ENCODE assay signal across 26 cellular contexts in genomic region chr7:17497136-17497535, GRCh38.
DNase-seq lines count a peak whose midpoint lies in the region; ATAC-seq lines count a peak whose summit lies in the region.
"Had no signal": no experiment of that assay in that cellular context is flagged by ENCODE, and none has a peak within 500 bp of the region (broad histone marks: within the 10 kb centered on the region; RNA-seq: fewer than 3 reads in every experiment).

No MANE protein-coding gene starts in this region.

- DNase-seq in EH (ENCODE audit: low read depth) (peak; percentile 31), NCI-H69 (lab: John Stamatoyannopoulos, UW) (peak; percentile 13), fibroblast of gingiva (ENCODE audit: low read depth) (peak; percentile 75), NCI-H2171 treated with DMSO at 0.1 percent for 48 hours (lab: John Stamatoyannopoulos, UW) (no peak)
- no peak for DNase-seq in stimulated activated CD4-positive, alpha-beta T cell treated with anti-CD3 and anti-CD28 coated beads, Interleukin-4, amount 100 ng/mL, for 24 hours
- DNase-seq: activated CD4-positive, alpha-beta T cell treated with anti-CD3 and anti-CD28 coated beads, Interleukin-2, amount 50 U/mL, for 48 hours; activated T-cell treated with anti-CD3 and anti-CD28 coated beads, Interleukin-2, amount 50 U/mL, for 48 hours; colonic mucosa; DND-41; effector CD8-positive, alpha-beta T cell; GOT3; HFFc6; NCI-H1694; NCI-H446 treated with DMSO at 0.1 percent for 48 hours; nephron progenitor cell; ovary; spleen; stomach; tibial artery had no signal

- ATAC-seq in HG03280 (IDR thresholded peaks at IDR 0.05; ENCODE audit: unreplicated experiment) = no peak
- ATAC-seq: activated CD4-positive, CD25-positive, alpha-beta regulatory T cell treated with anti-CD3 and anti-CD28 coated beads, Interleukin-2, amount 50 U/mL, for 24 hours had no signal

- H3K27ac ChIP-seq in skin epidermis = peak overlapping the region in 11 of 21 experiments; percentile 3 to 59 (median 32)
- H3K27ac ChIP-seq: ascending aorta; BLaER1 treated with 17β-estradiol and CSF1 and Interleukin-3, amounts not matched to agents 10 nM and 100 nM; colonic mucosa; ovary; SK-N-MC; spleen; stomach; tibial artery had no signal

- no peak overlapping the region for H3K4me3 ChIP-seq in skin epidermis
- H3K4me3 ChIP-seq: ascending aorta; BLaER1 treated with 17β-estradiol and CSF1 and Interleukin-3, amounts not matched to agents 10 nM and 100 nM; colonic mucosa; lung; ovary; SK-N-MC; spleen; stomach; tibial artery had no signal

Comparison
In these comparisons a context has a peak if more than half of its experiments do, and no peak if none do; other contexts are left out.
1. DNase-seq: peak in EH (single experiment), NCI-H69 (single experiment) and fibroblast of gingiva (single experiment); none in stimulated activated CD4-positive, alpha-beta T cell treated with anti-CD3 and anti-CD28 coated beads, Interleukin-4, amount 100 ng/mL, for 24 hours (single experiment) and NCI-H2171 treated with DMSO at 0.1 percent for 48 hours (single experiment).